In genomic region chr10:131683941-131684340, GRCh38 we compare ENCODE assay signal across 26 cellular contexts.
"Had no signal": no experiment of that assay in that cellular context is flagged by ENCODE, and none has a peak within 500 bp of the region (broad histone marks: within the 10 kb centered on the region; RNA-seq: fewer than 3 reads in every experiment).

No MANE protein-coding gene starts in this region.

- H3K36me3 Mint-ChIP-seq: immature natural killer cell; memory B cell; naive thymus-derived CD8-positive, alpha-beta T cell; stimulated activated effector memory CD8-positive, alpha-beta T cell treated with anti-CD3 and anti-CD28 coated beads, Interleukin-12 subunit alpha, Interleukin-12 subunit beta, amount 100 ng/mL, for 72 hours had no signal

- FAIRE-seq: islet of Langerhans, small intestine, urothelium cell line had no signal

- DNase-seq: glutamatergic neuron; heart left ventricle; hypothalamus; immature natural killer cell; left ventricle myocardium inferior; naive thymus-derived CD8-positive, alpha-beta T cell; nucleus accumbens; small intestine; stimulated activated CD4-positive, alpha-beta T cell treated with anti-CD3 and anti-CD28 coated beads, Interleukin-4, amount 100 ng/mL, for 24 hours; stimulated activated naive CD4-positive, alpha-beta T cell; tibial artery; trophoblast cell had no signal

- H3K27ac ChIP-seq: heart left ventricle, left ventricle myocardium inferior, parathyroid adenoma, right atrium auricular region, right lobe of liver, spleen, suprapubic skin, thoracic aorta, tibial artery, upper lobe of right lung had no signal

- H3K9me3 Mint-ChIP-seq: immature natural killer cell; memory B cell; naive thymus-derived CD8-positive, alpha-beta T cell; stimulated activated effector memory CD8-positive, alpha-beta T cell treated with anti-CD3 and anti-CD28 coated beads, Interleukin-12 subunit alpha, Interleukin-12 subunit beta, amount 100 ng/mL, for 72 hours; stimulated activated naive CD8-positive, alpha-beta T cell treated with anti-CD3 and anti-CD28 coated beads, Interleukin-15, Interleukin-2, amounts not matched to agents 100 ng/mL and 50 ng/mL, for 24 hours had no signal

- H3K27ac Mint-ChIP-seq: immature natural killer cell; memory B cell; naive thymus-derived CD8-positive, alpha-beta T cell; progenitor cell of endocrine pancreas; stimulated activated effector memory CD8-positive, alpha-beta T cell treated with anti-CD3 and anti-CD28 coated beads, Interleukin-12 subunit alpha, Interleukin-12 subunit beta, amount 100 ng/mL, for 72 hours; stimulated activated naive CD8-positive, alpha-beta T cell treated with anti-CD3 and anti-CD28 coated beads, Interleukin-15, Interleukin-2, amounts not matched to agents 100 ng/mL and 50 ng/mL, for 24 hours had no signal

- H3K4me3 ChIP-seq: heart left ventricle, left ventricle myocardium inferior, lung, right atrium auricular region, right lobe of liver, spleen, suprapubic skin, thoracic aorta, tibial artery, upper lobe of right lung had no signal

- H2AFZ ChIP-seq: parathyroid adenoma had no signal

- H3K27me3 ChIP-seq: right atrium auricular region, right lobe of liver, upper lobe of right lung had no signal

- ATAC-seq: heart left ventricle; naive thymus-derived CD8-positive, alpha-beta T cell; right lobe of liver; stimulated activated effector memory CD8-positive, alpha-beta T cell treated with anti-CD3 and anti-CD28 coated beads, Interleukin-12 subunit alpha, Interleukin-12 subunit beta, amount 100 ng/mL, for 72 hours; upper lobe of right lung had no signal

- H3K9ac ChIP-seq: parathyroid adenoma had no signal

- H3K4me3 Mint-ChIP-seq: immature natural killer cell; memory B cell; naive thymus-derived CD8-positive, alpha-beta T cell; stimulated activated effector memory CD8-positive, alpha-beta T cell treated with anti-CD3 and anti-CD28 coated beads, Interleukin-12 subunit alpha, Interleukin-12 subunit beta, amount 100 ng/mL, for 72 hours; stimulated activated naive CD8-positive, alpha-beta T cell treated with anti-CD3 and anti-CD28 coated beads, Interleukin-15, Interleukin-2, amounts not matched to agents 100 ng/mL and 50 ng/mL, for 24 hours had no signal

- H3K4me1 ChIP-seq: heart left ventricle, left ventricle myocardium inferior, parathyroid adenoma, right atrium auricular region, right lobe of liver, spleen, suprapubic skin, tibial artery, upper lobe of right lung had no signal

- H3K4me1 Mint-ChIP-seq: immature natural killer cell; memory B cell; naive thymus-derived CD8-positive, alpha-beta T cell; stimulated activated effector memory CD8-positive, alpha-beta T cell treated with anti-CD3 and anti-CD28 coated beads, Interleukin-12 subunit alpha, Interleukin-12 subunit beta, amount 100 ng/mL, for 72 hours had no signal

- H3K36me3 ChIP-seq: heart left ventricle, left ventricle myocardium inferior, right atrium auricular region, right lobe of liver, spleen, suprapubic skin, thoracic aorta, tibial artery, upper lobe of right lung had no signal

- H3K9me3 ChIP-seq: heart left ventricle, left ventricle myocardium inferior, right atrium auricular region, right lobe of liver, spleen, suprapubic skin, thoracic aorta, upper lobe of right lung had no signal

- H3K79me2 ChIP-seq: parathyroid adenoma had no signal
